Comparison of ENCODE assay signal across 10 cellular contexts in genomic region chr3:49378249-49378899, GRCh38. TPM values are rescaled to one million over a fixed set of nuclear protein-coding genes. Genes with fewer than 3 reads are reported as not detected.
A peak's percentile ranks its signal among the peaks of the same experiment; 100 is the strongest.
DNase-seq lines count a peak whose midpoint lies in the region; ATAC-seq, FAIRE-seq and TF ChIP-seq lines count a peak whose summit lies in the region.
"Had no signal": no experiment of that assay in that cellular context is flagged by ENCODE, and none has a peak within 500 bp of the region (broad histone marks: within the 10 kb centered on the region; RNA-seq: fewer than 3 reads in every experiment).

No MANE protein-coding gene starts in this region.

- H3K27ac ChIP-seq in right cardiac atrium (ENCODE audit: low read length) (no peak overlapping the region), testis (no peak overlapping the region), small intestine (ENCODE audit: low read depth in 1 of 2, low read length in 1 of 2) (no peak overlapping the region)
- H3K27ac ChIP-seq: body of pancreas, SK-N-MC had no signal

- peak overlapping the region; percentile 82 for H3K27ac Mint-ChIP-seq in activated CD4-positive, alpha-beta T cell treated with anti-CD3 and anti-CD28 coated beads for 36 hours
- peak overlapping the region; percentile 87 for H3K27ac Mint-ChIP-seq in activated naive CD8-positive, alpha-beta T cell

- FAIRE-seq in small intestine (lab: Jason Lieb, UNC), result no peak

- H3K36me3 ChIP-seq in testis (ENCODE audit: low read depth, missing control alignments), result no peaks in the 10 kb centered on the region
- H3K36me3 ChIP-seq in small intestine (ENCODE audit: control insufficient read depth in 2 of 2, insufficient read depth in 2 of 2, low read length in 2 of 2), result peaks cover 4 to 9% of the 10 kb centered on the region in 2 donors

- no peak for TF ChIP-seq POLR2A in testis (IDR thresholded peaks at IDR 0.05)

- POLR2A ChIA-PET in activated CD4-positive, alpha-beta T cell treated with anti-CD3 and anti-CD28 coated beads for 36 hours (lab: Charles Lee), result interaction anchor here (0.7 kb wide), 1 partner anchor 21 kb away, joined by 9 read pairs; no protein-coding TSS in a partner anchor

- H3K27me3 ChIP-seq in right cardiac atrium (ENCODE audit: control insufficient read depth, insufficient read depth) (no peaks in the 10 kb centered on the region), testis (no peaks in the 10 kb centered on the region), small intestine (ENCODE audit: control insufficient read depth in 2 of 2, insufficient read depth in 2 of 2, low read length in 2 of 2) (no peaks in the 10 kb centered on the region)
- H3K27me3 ChIP-seq: body of pancreas had no signal

- intact Hi-C loops in activated CD4-positive, alpha-beta T cell treated with anti-CD3 and anti-CD28 coated beads for 36 hours (cut with DNase I, micrococcal nuclease), result no loop called here
- intact Hi-C loops in right cardiac atrium (cut with DNase I) (no loop called here), testis (cut with DNase I; ENCODE audit: low total_unique reads) (no loop called here)

- H3K4me1 ChIP-seq in right cardiac atrium (ENCODE audit: control insufficient read depth, insufficient read depth, low read length) (peaks cover 9% of the 10 kb centered on the region), testis (peaks cover 6% of the 10 kb centered on the region), small intestine (ENCODE audit: control insufficient read depth in 2 of 2, insufficient read depth in 1 of 2, low read depth in 1 of 2, low read length in 1 of 2) (no peaks in the 10 kb centered on the region)
- H3K4me1 ChIP-seq: body of pancreas had no signal

- TF ChIP-seq CTCF in testis (IDR thresholded peaks at IDR 0.05), result no peak

- H3K4me3 Mint-ChIP-seq in activated CD4-positive, alpha-beta T cell treated with anti-CD3 and anti-CD28 coated beads for 36 hours, result no peak overlapping the region
- H3K4me3 Mint-ChIP-seq in activated naive CD8-positive, alpha-beta T cell, result peak overlapping the region; percentile 33

- CTCF ChIA-PET in activated CD4-positive, alpha-beta T cell treated with anti-CD3 and anti-CD28 coated beads for 36 hours (lab: Charles Lee), result interaction anchor here (0.6 kb wide), 1 partner anchor 37 kb away, joined by 3 read pairs; no protein-coding TSS in a partner anchor

- peaks cover 48% of the 10 kb centered on the region for H3K4me1 Mint-ChIP-seq in activated CD4-positive, alpha-beta T cell treated with anti-CD3 and anti-CD28 coated beads for 36 hours
- peaks cover 47% of the 10 kb centered on the region for H3K4me1 Mint-ChIP-seq in activated naive CD8-positive, alpha-beta T cell (ENCODE audit: low read depth)

- no peak for ATAC-seq in activated CD4-positive, alpha-beta T cell treated with anti-CD3 and anti-CD28 coated beads for 36 hours
- peak; percentile 66 to 85 for ATAC-seq in right cardiac atrium
- ATAC-seq in GM19452 (IDR thresholded peaks at IDR 0.05; ENCODE audit: unreplicated experiment), result no peak
- ATAC-seq: body of pancreas had no signal

- H3K27me3 Mint-ChIP-seq in activated CD4-positive, alpha-beta T cell treated with anti-CD3 and anti-CD28 coated beads for 36 hours, result no peaks in the 10 kb centered on the region
- H3K27me3 Mint-ChIP-seq in activated naive CD8-positive, alpha-beta T cell, result no peaks in the 10 kb centered on the region

- H3K9me3 ChIP-seq in right cardiac atrium (ENCODE audit: control insufficient read depth, low read length) (no peaks in the 10 kb centered on the region), testis (no peaks in the 10 kb centered on the region), small intestine (ENCODE audit: control insufficient read depth, low read depth) (no peaks in the 10 kb centered on the region)
- H3K9me3 ChIP-seq: body of pancreas had no signal

- H3K36me3 Mint-ChIP-seq in activated CD4-positive, alpha-beta T cell treated with anti-CD3 and anti-CD28 coated beads for 36 hours (ENCODE audit: low read depth), result peaks cover 34% of the 10 kb centered on the region
- peaks cover 3% of the 10 kb centered on the region for H3K36me3 Mint-ChIP-seq in activated naive CD8-positive, alpha-beta T cell

- no peak for DNase-seq in activated CD4-positive, alpha-beta T cell treated with anti-CD3 and anti-CD28 coated beads for 36 hours
- no peak for DNase-seq in activated CD4-positive, alpha-beta T cell treated with anti-CD3 and anti-CD28 coated beads, Interleukin-2, amount 50 U/mL, for 1 hour
- peak; percentile 53 to 75 (median 66) for DNase-seq in right cardiac atrium
- peak; percentile 23 for DNase-seq in testis
- DNase-seq in SKM-1 treated with dmso at 0.1 percent for 144 hours (lab: John Stamatoyannopoulos, UW; ENCODE audit: unreplicated experiment), result no peak
- no peak for DNase-seq in small intestine

- no peaks in the 10 kb centered on the region for H3K9me3 Mint-ChIP-seq in activated CD4-positive, alpha-beta T cell treated with anti-CD3 and anti-CD28 coated beads for 36 hours (ENCODE audit: low read depth)
- no peaks in the 10 kb centered on the region for H3K9me3 Mint-ChIP-seq in activated naive CD8-positive, alpha-beta T cell (ENCODE audit: low read depth)

- WGBS in right cardiac atrium, result 62% methylated on average over 11 of the region's 11 CpGs
- 72 to 77% methylated on average over 11 of the region's 11 CpGs for whole genome bisulfite sequencing in testis, 2 donors
- WGBS in small intestine, 3 donors, result 79 to 90% (median 89%) methylated on average over 11 of the region's 11 CpGs

- no peak overlapping the region for H3K4me3 ChIP-seq in right cardiac atrium (ENCODE audit: low read length)
- H3K4me3 ChIP-seq in testis, result no peak overlapping the region
- no peak overlapping the region for H3K4me3 ChIP-seq in small intestine (ENCODE audit: low read depth in 1 of 2, low read length in 2 of 2)
- H3K4me3 ChIP-seq: body of pancreas, SK-N-MC had no signal

RNA-seq across cellular contexts. Expression of gene GPX1, which starts 20.2 kb away (rescaled TPM):
- 100 to 1,000 TPM; 182 to 306 TPM for total RNA-seq in activated CD4-positive, alpha-beta T cell treated with anti-CD3 and anti-CD28 coated beads for 36 hours
- total RNA-seq in right cardiac atrium (100 to 1,000 TPM; 153 to 254 (median 196) TPM), testis (100 to 1,000 TPM; 123 to 207 TPM)
- polyA plus RNA-seq in right cardiac atrium (258 TPM), testis (ENCODE audit: insufficient read depth, low read depth, low replicate concordance) (129 TPM), small intestine (100 to 1,000 TPM; 325 to 419 (median 350) TPM)

RNA-seq across cellular contexts. Expression of gene RHOA, which starts 33.4 kb away (rescaled TPM):
- total RNA-seq in activated CD4-positive, alpha-beta T cell treated with anti-CD3 and anti-CD28 coated beads for 36 hours, result 100 to 1,000 TPM; 438 to 449 TPM
- total RNA-seq in right cardiac atrium (100 to 1,000 TPM; 217 to 310 (median 265) TPM), testis (100 to 1,000 TPM; 207 to 252 TPM)
- polyA plus RNA-seq in right cardiac atrium (142 TPM), testis (ENCODE audit: insufficient read depth, low read depth, low replicate concordance) (331 TPM), small intestine (100 to 1,000 TPM; 357 to 371 (median 368) TPM)

RNA-seq across cellular contexts. Expression of gene TCTA, which starts 33.8 kb away (rescaled TPM):
- 1 to 10 TPM; 9.4 TPM for total RNA-seq in activated CD4-positive, alpha-beta T cell treated with anti-CD3 and anti-CD28 coated beads for 36 hours
- 10 to 100 TPM; 15.5 to 21.4 (median 19.0) TPM for total RNA-seq in right cardiac atrium
- polyA plus RNA-seq in right cardiac atrium, result 19.4 TPM
- total RNA-seq in testis, result 10 to 100 TPM; 31.6 to 36.1 TPM
- 33.6 TPM for polyA plus RNA-seq in testis (ENCODE audit: insufficient read depth, low read depth, low replicate concordance)
- polyA plus RNA-seq in small intestine, result 10 to 100 TPM; 31.1 to 41.8 (median 33.3) TPM

RNA-seq across cellular contexts. Expression of gene USP4, which starts 38.5 kb away (rescaled TPM):
- 10 to 100 TPM; 69.3 to 71.8 TPM for total RNA-seq in activated CD4-positive, alpha-beta T cell treated with anti-CD3 and anti-CD28 coated beads for 36 hours
- 10 to 100 TPM; 36.6 to 46.0 (median 40.4) TPM for total RNA-seq in right cardiac atrium
- polyA plus RNA-seq in right cardiac atrium, result 19.5 TPM
- total RNA-seq in testis, result 10 to 100 TPM; 48.0 to 72.0 TPM
- polyA plus RNA-seq in testis (ENCODE audit: insufficient read depth, low read depth, low replicate concordance), result 95.1 TPM
- polyA plus RNA-seq in small intestine, result 10 to 100 TPM; 21.3 to 24.9 (median 24.8) TPM

RNA-seq across cellular contexts. Expression of gene AMT, which starts 43.9 kb away (rescaled TPM):
- total RNA-seq in activated CD4-positive, alpha-beta T cell treated with anti-CD3 and anti-CD28 coated beads for 36 hours, result 1 to 10 TPM; 3.6 to 4.1 TPM
- total RNA-seq in right cardiac atrium (10 to 100 TPM; 17.4 to 33.7 (median 29.6) TPM), testis (10 to 100 TPM in 1 of 2 donors, 1 to 10 TPM in 1; 3.8 to 10.4 TPM)
- polyA plus RNA-seq in right cardiac atrium (20.0 TPM), testis (ENCODE audit: insufficient read depth, low read depth, low replicate concordance) (9.1 TPM), small intestine (10 to 100 TPM; 15.4 to 34.9 (median 20.0) TPM)

Comparison
In these comparisons a context has a peak if more than half of its experiments do, and no peak if none do; other contexts are left out.
1. ATAC-seq: peak in right cardiac atrium (2 of 2); none in activated CD4-positive, alpha-beta T cell treated with anti-CD3 and anti-CD28 coated beads for 36 hours (single experiment) and GM19452 (single experiment).
2. DNase-seq: peak in right cardiac atrium (3 of 3) and testis (single experiment); none in activated CD4-positive, alpha-beta T cell treated with anti-CD3 and anti-CD28 coated beads for 36 hours (single experiment), activated CD4-positive, alpha-beta T cell treated with anti-CD3 and anti-CD28 coated beads, Interleukin-2, amount 50 U/mL, for 1 hour (single experiment), SKM-1 treated with dmso at 0.1 percent for 144 hours (single experiment) and small intestine (single experiment).